ENCODE assay signal across 31 cellular contexts in genomic region chr2:51194656-51195055, GRCh38.
DNase-seq lines count a peak whose midpoint lies in the region; TF ChIP-seq lines count a peak whose summit lies in the region.
"Had no signal": no experiment of that assay in that cellular context is flagged by ENCODE, and none has a peak within 500 bp of the region (broad histone marks: within the 10 kb centered on the region; RNA-seq: fewer than 3 reads in every experiment).

No MANE protein-coding gene starts in this region.

- CTCF ChIA-PET in PC-9 (lab: Charles Lee) = no interaction called here
- CTCF ChIA-PET in activated CD4-positive, alpha-beta memory T cell treated with anti-CD3 and anti-CD28 coated beads, Interleukin-2, amount 10 ng/mL, durations not matched to agents 7 days and 5 days (lab: Charles Lee) = no interaction called here

- no peak overlapping the region for H3K27ac Mint-ChIP-seq in activated CD4-positive, alpha-beta memory T cell treated with anti-CD3 and anti-CD28 coated beads, Interleukin-2, amount 10 ng/mL, durations not matched to agents 7 days and 5 days
- H3K27ac Mint-ChIP-seq: B cell; CD14-positive monocyte; CD4-positive, alpha-beta T cell; CD4-positive, CD25-positive, alpha-beta regulatory T cell; CD8-positive, alpha-beta memory T cell; CD8-positive, alpha-beta T cell had no signal

- no peaks in the 10 kb centered on the region for H3K27me3 Mint-ChIP-seq in activated CD4-positive, alpha-beta memory T cell treated with anti-CD3 and anti-CD28 coated beads, Interleukin-2, amount 10 ng/mL, durations not matched to agents 7 days and 5 days
- H3K27me3 Mint-ChIP-seq: B cell; CD4-positive, alpha-beta memory T cell; CD4-positive, alpha-beta T cell; CD4-positive, CD25-positive, alpha-beta regulatory T cell; CD8-positive, alpha-beta memory T cell had no signal

- POLR2A ChIA-PET in PC-9 (lab: Charles Lee; ENCODE audit: unreplicated experiment) = no interaction called here
- POLR2A ChIA-PET in activated CD4-positive, alpha-beta memory T cell treated with anti-CD3 and anti-CD28 coated beads, Interleukin-2, amount 10 ng/mL, durations not matched to agents 7 days and 5 days (lab: Charles Lee) = no interaction called here

- no peak for TF ChIP-seq CTCF in PC-9 (conservative IDR thresholded peaks at IDR 0.05)

- H3K27ac ChIP-seq in PC-9 = no peak overlapping the region
- H3K27ac ChIP-seq: 22Rv1; A549; BLaER1; BLaER1 treated with 17β-estradiol and CSF1 and Interleukin-3, amounts not matched to agents 10 nM and 100 nM; C4-2B had no signal

- no peaks in the 10 kb centered on the region for H3K36me3 Mint-ChIP-seq in activated CD4-positive, alpha-beta memory T cell treated with anti-CD3 and anti-CD28 coated beads, Interleukin-2, amount 10 ng/mL, durations not matched to agents 7 days and 5 days (ENCODE audit: low read depth)
- H3K36me3 Mint-ChIP-seq: CD14-positive monocyte; CD4-positive, alpha-beta memory T cell; CD4-positive, CD25-positive, alpha-beta regulatory T cell; CD8-positive, alpha-beta memory T cell; CD8-positive, alpha-beta T cell had no signal

- BruUV-seq in PC-9 (replicated peaks; lab: Mats Ljungman, UMichigan) = no TSS peak

- no peaks in the 10 kb centered on the region for H4K20me1 ChIP-seq in PC-9 (ENCODE audit: insufficient read depth)
- H4K20me1 ChIP-seq: BLaER1; BLaER1 treated with 17β-estradiol and CSF1 and Interleukin-3, amounts not matched to agents 10 nM and 100 nM had no signal

- H3K4me2 ChIP-seq in PC-9 = no peak overlapping the region
- H3K4me2 ChIP-seq: A549; BLaER1; BLaER1 treated with 17β-estradiol and CSF1 and Interleukin-3, amounts not matched to agents 10 nM and 100 nM had no signal

- intact Hi-C loops in PC-9 (cut with micrococcal nuclease; ENCODE audit: unreplicated experiment) (no loop called here), posterior vena cava (cut with DNase I) (no loop called here)

- H3K36me3 ChIP-seq in PC-9 (ENCODE audit: low read depth) = no peaks in the 10 kb centered on the region
- H3K36me3 ChIP-seq: BE2C; BLaER1; BLaER1 treated with 17β-estradiol and CSF1 and Interleukin-3, amounts not matched to agents 10 nM and 100 nM had no signal

- H3K4me1 Mint-ChIP-seq in activated CD4-positive, alpha-beta memory T cell treated with anti-CD3 and anti-CD28 coated beads, Interleukin-2, amount 10 ng/mL, durations not matched to agents 7 days and 5 days = no peaks in the 10 kb centered on the region
- H3K4me1 Mint-ChIP-seq: B cell; CD14-positive monocyte; CD4-positive, alpha-beta memory T cell; CD4-positive, CD25-positive, alpha-beta regulatory T cell; CD8-positive, alpha-beta memory T cell had no signal

- H3K4me3 Mint-ChIP-seq in activated CD4-positive, alpha-beta memory T cell treated with anti-CD3 and anti-CD28 coated beads, Interleukin-2, amount 10 ng/mL, durations not matched to agents 7 days and 5 days = no peak overlapping the region
- H3K4me3 Mint-ChIP-seq: B cell; CD14-positive monocyte; CD4-positive, alpha-beta memory T cell; CD4-positive, alpha-beta T cell; CD4-positive, CD25-positive, alpha-beta regulatory T cell; CD8-positive, alpha-beta memory T cell; CD8-positive, alpha-beta T cell had no signal

- H3K9me3 ChIP-seq in PC-9 (ENCODE audit: insufficient read depth, low read depth) = no peaks in the 10 kb centered on the region
- H3K9me3 ChIP-seq: BE2C, BLaER1, Caco-2 had no signal

- no peak overlapping the region for H3K4me3 ChIP-seq in PC-9
- H3K4me3 ChIP-seq: A549; BLaER1; BLaER1 treated with 17β-estradiol and CSF1 and Interleukin-3, amounts not matched to agents 10 nM and 100 nM had no signal

- H2AFZ ChIP-seq in PC-9 = 0 out of 2 replicates have a peak overlapping the region, but pooled peaks have one; percentile 19

- no peaks in the 10 kb centered on the region for H3F3A ChIP-seq in PC-9 (ENCODE audit: insufficient read depth, low read depth)

- no peaks in the 10 kb centered on the region for H3K79me2 ChIP-seq in PC-9 (ENCODE audit: low read depth)

- peaks cover 33% of the 10 kb centered on the region for H3K9me3 Mint-ChIP-seq in activated CD4-positive, alpha-beta memory T cell treated with anti-CD3 and anti-CD28 coated beads, Interleukin-2, amount 10 ng/mL, durations not matched to agents 7 days and 5 days

- 0 out of 2 replicates have a peak, but pooled peaks cover 2% of the 10 kb centered on the region for H3K27me3 ChIP-seq in PC-9 (ENCODE audit: insufficient read depth, low read depth)
- H3K27me3 ChIP-seq: BE2C; BLaER1; BLaER1 treated with 17β-estradiol and CSF1 and Interleukin-3, amounts not matched to agents 10 nM and 100 nM had no signal

- H3K4me1 ChIP-seq in PC-9 (replicated peaks; ENCODE audit: insufficient read depth) = no peaks in the 10 kb centered on the region
- H3K4me1 ChIP-seq: A549; BE2C; BLaER1; BLaER1 treated with 17β-estradiol and CSF1 and Interleukin-3, amounts not matched to agents 10 nM and 100 nM; Caco-2 had no signal

- no peak for DNase-seq in PC-9
- DNase-seq in posterior vena cava (ENCODE audit: low spot score) = peak; percentile 57
- DNase-seq in activated CD4-positive, alpha-beta memory T cell treated with anti-CD3 and anti-CD28 coated beads, Interleukin-2, amount 10 ng/mL, durations not matched to agents 7 days and 5 days = no peak
- no peak for DNase-seq in NOMO-1 treated with DMSO at 0.1 percent for 48 hours (lab: John Stamatoyannopoulos, UW; ENCODE audit: unreplicated experiment)
- DNase-seq: 8988T; ACHN; AML-193; BE2C; C1 segment of cervical spinal cord; Caco-2; Calu3; CD4-positive, alpha-beta memory T cell; CD4-positive, alpha-beta T cell; CD4-positive, CD25-positive, alpha-beta regulatory T cell; CD8-positive, alpha-beta memory T cell; CD8-positive, alpha-beta T cell; COR-L47; DMS 273 treated with DMSO at 0.1 percent for 48 hours; DMS153; DMS53; DMS79; DMS79 treated with DMSO at 0.1 percent for 48 hours; DND-41; EL had no signal

- no peaks in the 10 kb centered on the region; the same call in 1 of the 2 replicates for H3K9me2 ChIP-seq in PC-9 (ENCODE audit: insufficient read depth)
